In genomic region chr10:61682323-61682722, GRCh38 we compare ENCODE assay signal across 18 cellular contexts. TPM values are rescaled to one million over a fixed set of nuclear protein-coding genes. Genes with fewer than 3 reads are reported as not detected.
A peak's percentile ranks its signal among the peaks of the same experiment; 100 is the strongest.
DNase-seq lines count a peak whose midpoint lies in the region; ATAC-seq, FAIRE-seq and TF ChIP-seq lines count a peak whose summit lies in the region.
"Had no signal": no experiment of that assay in that cellular context is flagged by ENCODE, and none has a peak within 500 bp of the region (broad histone marks: within the 10 kb centered on the region; RNA-seq: fewer than 3 reads in every experiment).

No MANE protein-coding gene starts in this region.

- BruUV-seq in K562 (replicated peaks; lab: Mats Ljungman, UMichigan) = no TSS peak

- H3K79me2 ChIP-seq in Loucy (ENCODE audit: insufficient read depth, low read length) (no peaks in the 10 kb centered on the region), K562 (ENCODE audit: control insufficient read depth, insufficient read depth, low read length) (no peaks in the 10 kb centered on the region)

- TF ChIP-seq RAD21 in K562 (CRISPR knock-in tag; conservative IDR thresholded peaks at IDR 0.05 in 1 of 2, IDR thresholded peaks at IDR 0.05 in 1 of 2) = peak in 1 of 2 experiments; percentile 37; a peak in 2 of 4 replicates

- ATAC-seq in K562 (peak; percentile 86), foreskin keratinocyte (no peak), heart right ventricle (no peak)
- ATAC-seq: CD8-positive, alpha-beta T cell had no signal

- intact Hi-C loops in K562 (cut with micrococcal nuclease) = no loop called here
- intact Hi-C loops in heart right ventricle (cut with DNase I) = no loop called here

- H2AFZ ChIP-seq in Loucy (ENCODE audit: low read length) = peak overlapping the region; percentile 17; the same call in 1 of the 2 replicates
- no peak overlapping the region; the same call in 1 of the 2 replicates for H2AFZ ChIP-seq in K562 (ENCODE audit: low read depth, low read length)
- H2AFZ ChIP-seq: PC-9 had no signal

- H3K9me3 ChIP-seq in Loucy (ENCODE audit: insufficient read depth, low read depth, low read length) (no peaks in the 10 kb centered on the region), K562 (replicated peaks; ENCODE audit: control insufficient read depth, insufficient read depth, low read depth, low read length) (no peaks in the 10 kb centered on the region), heart right ventricle (no peaks in the 10 kb centered on the region)
- H3K9me3 ChIP-seq: BLaER1 had no signal

- H3K27ac ChIP-seq in K562 (ENCODE audit: extremely low read depth, low read depth, low read length) = no peak overlapping the region
- H3K27ac ChIP-seq in foreskin keratinocyte = no peak overlapping the region
- H3K27ac ChIP-seq in heart right ventricle = no peak overlapping the region
- H3K27ac ChIP-seq: BLaER1, PC-9 had no signal

- H3K4me3 ChIP-seq in Loucy (ENCODE audit: low read length, poor library complexity, severe bottlenecking) (no peak overlapping the region), K562 (no peak overlapping the region), heart right ventricle (no peak overlapping the region)
- H3K4me3 ChIP-seq: BLaER1, PC-9 had no signal

- H3F3A ChIP-seq in Loucy (ENCODE audit: low read depth) = no peaks in the 10 kb centered on the region

- in situ Hi-C loops in K562 (cut with MboI) = no loop called here

- H3K9ac ChIP-seq in Loucy (ENCODE audit: low read depth, low read length, poor library complexity, severe bottlenecking) (no peak overlapping the region), K562 (ENCODE audit: insufficient read depth in 1 of 2, low read depth in 2 of 2, low read length in 2 of 2) (no peak overlapping the region)
- H3K9ac ChIP-seq: BLaER1 had no signal

- CTCF ChIA-PET in K562 (lab: Yijun Ruan, JAX; ENCODE audit: low intra/inter-chr PET ratio) = no interaction called here

- FAIRE-seq in K562 (lab: Jason Lieb, UNC) = peak; percentile 66
- FAIRE-seq: D721Med had no signal

- TF ChIP-seq POLR2A in K562 (conservative IDR thresholded peaks at IDR 0.05) = no peak

- no peak for TF ChIP-seq EP300 in K562 (IDR thresholded peaks at IDR 0.05; ENCODE audit: low read length)

- TF ChIP-seq CTCF in Loucy (conservative IDR thresholded peaks at IDR 0.05; ENCODE audit: low read length) = no peak; the same call in 1 of the 2 replicates
- peak in 2 of 3 experiments; percentile 26 to 50; a peak in 3 of 6 replicates for TF ChIP-seq CTCF in K562 (IDR thresholded peaks at IDR 0.05 in 2 of 3, conservative IDR thresholded peaks at IDR 0.05 in 1 of 3; ENCODE audit: insufficient read depth in 2 of 3, low read depth in 1 of 3, low read length in 3 of 3)
- peak; percentile 26 for TF ChIP-seq CTCF in foreskin keratinocyte (conservative IDR thresholded peaks at IDR 0.05)
- peak in 1 of 9 donors; percentile 15 for TF ChIP-seq CTCF in heart right ventricle (IDR thresholded peaks at IDR 0.05)

- DNase-seq in ELR (ENCODE audit: low read depth) (peak; percentile 17), K562 (ENCODE audit: extremely low read depth in 1 of 4, low spot score in 3 of 4) (peak in 2 of 4 experiments; percentile 24 to 37), foreskin keratinocyte (no peak), SW480 (ENCODE audit: low spot score) (no peak), heart right ventricle (no peak)
- no peak for DNase-seq in activated CD8-positive, alpha-beta memory T cell treated with anti-CD3 and anti-CD28 coated beads, Interleukin-2, amount 50 U/mL, for 48 hours
- DNase-seq: CD8-positive, alpha-beta T cell; DMS79; HCEC 1CT; Karpas-422; NCI-H1436; NCI-H2029; NCI-H2171 treated with DMSO at 0.1 percent for 48 hours; NCI-H446 treated with DMSO at 0.1 percent for 48 hours; PC-9 had no signal

- H3K27me3 ChIP-seq in Loucy (ENCODE audit: insufficient read depth, low read length, poor library complexity, severe bottlenecking) (no peaks in the 10 kb centered on the region), K562 (ENCODE audit: control insufficient read depth in 2 of 2, insufficient read depth in 2 of 2, low read length in 2 of 2) (no peaks in the 10 kb centered on the region), foreskin keratinocyte (no peaks in the 10 kb centered on the region), heart right ventricle (no peaks in the 10 kb centered on the region)
- H3K27me3 ChIP-seq: BLaER1 had no signal

- H3K9me1 ChIP-seq in K562 (ENCODE audit: control insufficient read depth, insufficient read depth, low read length) = no peaks in the 10 kb centered on the region

- H3K4me2 ChIP-seq in Loucy (ENCODE audit: low read depth, low read length, poor library complexity, severe bottlenecking) (no peak overlapping the region), K562 (ENCODE audit: insufficient read depth, low read length) (no peak overlapping the region)
- H3K4me2 ChIP-seq: BLaER1, PC-9 had no signal

- POLR2A ChIA-PET in K562 (lab: Yijun Ruan, JAX) = no interaction called here

- no peaks in the 10 kb centered on the region for H3K9me2 ChIP-seq in Loucy (replicated peaks; ENCODE audit: low read depth, low read length)

- H4K20me1 ChIP-seq in Loucy (ENCODE audit: insufficient read depth, low read length, poor library complexity, severe bottlenecking) (no peaks in the 10 kb centered on the region), K562 (replicated peaks; ENCODE audit: control insufficient read depth, insufficient read depth, low read length) (no peaks in the 10 kb centered on the region)
- H4K20me1 ChIP-seq: BLaER1 had no signal

- H3K36me3 ChIP-seq in Loucy (ENCODE audit: insufficient read depth, low read length) (no peaks in the 10 kb centered on the region), K562 (ENCODE audit: control insufficient read depth, insufficient read depth, low read length) (no peaks in the 10 kb centered on the region), heart right ventricle (no peaks in the 10 kb centered on the region)
- H3K36me3 ChIP-seq: BLaER1 had no signal

- WGBS in K562 (ENCODE audit: insufficient coverage, low coverage, missing lambda C conversion rate) = 60% methylated on average over 1 of the region's 1 CpG
- WGBS in heart right ventricle, 2 donors = 75 to 83% methylated on average over 1 of the region's 1 CpG

- no peaks in the 10 kb centered on the region for H3K4me1 ChIP-seq in Loucy (ENCODE audit: insufficient read depth, low read length, poor library complexity, severe bottlenecking)
- H3K4me1 ChIP-seq in K562 (replicated peaks in 1 of 2; ENCODE audit: control insufficient read depth in 2 of 2, insufficient read depth in 2 of 2, low read length in 2 of 2) = no peaks in the 10 kb centered on the region
- H3K4me1 ChIP-seq in foreskin keratinocyte = no peaks in the 10 kb centered on the region
- H3K4me1 ChIP-seq in heart right ventricle = no peaks in the 10 kb centered on the region
- H3K4me1 ChIP-seq: BLaER1 had no signal

TF ChIP-seq in K562, 482 proteins besides CTCF, POLR2A, EP300 and RAD21:
- TF ChIP-seq RCOR1 (IDR thresholded peaks at IDR 0.05; ENCODE audit: borderline replicate concordance in 1 of 2, low read depth in 2 of 2, low read length in 2 of 2) = no peak
- no peak for TF ChIP-seq RUNX1 (IDR thresholded peaks at IDR 0.05; ENCODE audit: low read depth)

RNA-seq across cellular contexts. Expression of gene CABCOCO1, which starts 19.6 kb away (rescaled TPM):
- not detected in 2 replicates for total RNA-seq in K562 (2011; cell fraction: chromatin; rRNA removed; ENCODE audit: low replicate concordance)
- not detected in 2 replicates for total RNA-seq in K562 (2011; cell fraction: nucleolus; rRNA removed)
- total RNA-seq in K562 (2011; cell fraction: nucleoplasm; rRNA removed) = not detected in 2 replicates
- total RNA-seq in K562 (2014; rRNA removed) (not detected in 2 replicates), K562 (2014; rRNA removed; fragmentation: Illumina TruSeq; extraction: Trizol) (not detected in 2 replicates), K562 (2015; rRNA removed; fragmentation: Illumina TruSeq; extraction: Trizol) (not detected in 2 replicates), K562 (2021) (not detected in 2 replicates), foreskin keratinocyte (not detected in 2 replicates), heart right ventricle (not detected)
- polyA plus RNA-seq in K562 (2011; rRNA removed) (not detected in 2 replicates), K562 (2014; fragmentation: Illumina TruSeq; extraction: Trizol) (not detected in 2 replicates), K562 (2014; fragmentation: Nextera tagmentation; extraction: Ambion mirVana) (under 1 TPM in 1 of 2 experiments, not detected in 1; 0.04 TPM), K562 (2014; rRNA removed) (not detected in 2 replicates), foreskin keratinocyte (not detected in 2 replicates), heart right ventricle (under 1 TPM; 0.03 to 0.15 TPM)
- not detected in 2 replicates for polyA plus RNA-seq in K562 (2011; cell fraction: cytosol; rRNA removed)
- polyA plus RNA-seq in K562 (2011; cell fraction: nucleus; rRNA removed) = not detected in 2 replicates
- polyA plus RNA-seq in K562 (2012) = not detected in 2 replicates
- polyA minus RNA-seq in K562 (2011; rRNA and poly(A)+ RNA removed) = not detected in 2 replicates
- not detected in 2 replicates for polyA minus RNA-seq in K562 (2011; cell fraction: cytosol; rRNA and poly(A)+ RNA removed)
- polyA minus RNA-seq in K562 (2011; cell fraction: nucleus; rRNA and poly(A)+ RNA removed) = 0.22 TPM in 1 of 2 replicates, not detected in the other
- total RNA-seq: CD8-positive, alpha-beta T cell; PC-9 had no signal
